Comparison of ENCODE assay signal across 14 cellular contexts in the genomic region with DNA sequence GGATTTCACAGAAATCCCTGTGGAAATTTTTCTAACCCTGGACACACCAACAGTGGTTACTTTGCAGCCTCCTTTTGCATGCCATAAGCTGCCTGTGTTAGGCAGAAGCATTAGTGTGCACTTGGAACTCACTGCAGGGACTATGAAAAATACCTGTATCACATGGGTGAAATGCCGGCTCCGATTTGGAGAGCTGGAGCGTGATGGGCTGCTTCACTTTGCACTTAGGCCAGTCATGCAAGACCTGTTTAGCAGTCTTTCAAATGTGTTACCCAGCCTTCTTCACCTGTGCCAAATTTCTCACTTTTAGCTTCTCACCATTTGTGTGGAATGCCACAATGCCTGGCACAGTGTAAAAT. TPM values are rescaled to one million over a fixed set of nuclear protein-coding genes. Genes with fewer than 3 reads are reported as not detected.
DNase-seq lines count a peak whose midpoint lies in the region; ATAC-seq and TF ChIP-seq lines count a peak whose summit lies in the region.
"Had no signal": no experiment of that assay in that cellular context is flagged by ENCODE, and none has a peak within 500 bp of the region (broad histone marks: within the 10 kb centered on the region; RNA-seq: fewer than 3 reads in every experiment).

No MANE protein-coding gene starts in this region.

- peak overlapping the region; percentile 4 for H3K27ac ChIP-seq in skeletal muscle tissue (ENCODE audit: low read depth, low read length)
- H3K27ac ChIP-seq: ascending aorta had no signal

- no peak overlapping the region for H3K4me3 Mint-ChIP-seq in HFFc6

- H3K36me3 ChIP-seq in adipocyte (ENCODE audit: control insufficient read depth, insufficient read depth, low read length, severe bottlenecking) = peaks cover 34% of the 10 kb centered on the region
- H3K36me3 ChIP-seq in skeletal muscle tissue (ENCODE audit: control insufficient read depth in 3 of 3, insufficient read depth in 3 of 3, low read length in 3 of 3) = peaks cover 11 to 15% (median 14%) of the 10 kb centered on the region in 3 donors
- H3K36me3 ChIP-seq in MG63 = peaks cover 56% of the 10 kb centered on the region

- DNase-seq in HFFc6 = no peak
- DNase-seq in adipocyte (ENCODE audit: low read depth) = no peak
- peak; percentile 56 for DNase-seq in left kidney (ENCODE audit: low read depth, low spot score)
- no peak for DNase-seq in dedifferentiated amniotic fluid mesenchymal stem cell (ENCODE audit: extremely low spot score)
- DNase-seq in 8988T = no peak
- DNase-seq in MG63 = no peak
- DNase-seq: effector memory CD8-positive, alpha-beta T cell; T-helper 9 cell had no signal

- H3K4me1 ChIP-seq in adipocyte (ENCODE audit: control insufficient read depth, insufficient read depth, low read length) = peaks cover 88% of the 10 kb centered on the region
- peaks cover 36 to 43% (median 43%) of the 10 kb centered on the region in 3 donors for H3K4me1 ChIP-seq in skeletal muscle tissue (ENCODE audit: control insufficient read depth in 3 of 3, insufficient read depth in 3 of 3, low read length in 3 of 3)

- H3K4me3 ChIP-seq in adipocyte (ENCODE audit: low read length) (peak overlapping the region; percentile 85), skeletal muscle tissue (ENCODE audit: low read length in 3 of 3) (peak overlapping the region in 1 of 3 donors; percentile 9), MG63 (no peak overlapping the region)

- H3K9ac ChIP-seq in adipocyte (ENCODE audit: low read length) (peak overlapping the region; percentile 77), skeletal muscle tissue (ENCODE audit: low read depth in 1 of 3, low read length in 3 of 3) (peak overlapping the region in 1 of 3 donors; percentile 18)

- H3K9me3 Mint-ChIP-seq in HFFc6 = no peaks in the 10 kb centered on the region
- H3K9me3 Mint-ChIP-seq: effector memory CD8-positive, alpha-beta T cell had no signal

- no peaks in the 10 kb centered on the region for H3K27me3 ChIP-seq in adipocyte (replicated peaks; ENCODE audit: control insufficient read depth, insufficient read depth, low read length)
- no peaks in the 10 kb centered on the region for H3K27me3 ChIP-seq in skeletal muscle tissue (ENCODE audit: control insufficient read depth in 3 of 3, insufficient read depth in 3 of 3, low read length in 3 of 3)
- no peaks in the 10 kb centered on the region for H3K27me3 ChIP-seq in MG63
- H3K27me3 ChIP-seq: ascending aorta had no signal

- ATAC-seq in HG03039 (IDR thresholded peaks at IDR 0.05; ENCODE audit: unreplicated experiment) = no peak
- ATAC-seq: effector memory CD8-positive, alpha-beta T cell had no signal

- H3K36me3 Mint-ChIP-seq in HFFc6 (ENCODE audit: low read depth) = peaks cover 29% of the 10 kb centered on the region

- H3K4me1 Mint-ChIP-seq in HFFc6 (ENCODE audit: low read depth) = peaks cover 89% of the 10 kb centered on the region

- 0 out of 2 replicates have a peak overlapping the region, but pooled peaks have one; percentile 7 for H3K27ac Mint-ChIP-seq in HFFc6

- no peak for TF ChIP-seq CTCF in HFFc6 (IDR thresholded peaks at IDR 0.05)

- H3K9me3 ChIP-seq in adipocyte (ENCODE audit: control insufficient read depth, low read length) (no peaks in the 10 kb centered on the region), skeletal muscle tissue (ENCODE audit: control insufficient read depth in 3 of 3, low read length in 3 of 3) (no peaks in the 10 kb centered on the region), MG63 (no peaks in the 10 kb centered on the region)
- H3K9me3 ChIP-seq: ascending aorta had no signal

- H3K27me3 Mint-ChIP-seq in HFFc6 (ENCODE audit: insufficient read depth) = no peaks in the 10 kb centered on the region; the same call in 1 of the 2 replicates
- H3K27me3 Mint-ChIP-seq: effector memory CD8-positive, alpha-beta T cell had no signal

RNA-seq across cellular contexts. Expression of a gene that starts 11.3 kb away (rescaled TPM):
- 100 to 1,000 TPM; 124 to 156 (median 144) TPM for total RNA-seq in HFFc6 (2021; fragmentation: NEBNext Ultra II Directional; extraction: Animal tissue kit (Norgen Biotek cat#: 25700))
- total RNA-seq in skeletal muscle tissue = 338 TPM
- total RNA-seq in MG63 (2014; rRNA removed; shearing (Covaris generic); ENCODE audit: low replicate concordance) = 204 and 236 TPM in 2 replicates

RNA-seq across cellular contexts. Expression of a gene that starts 26.9 kb away (rescaled TPM):
- total RNA-seq in HFFc6 (2021; fragmentation: NEBNext Ultra II Directional; extraction: Animal tissue kit (Norgen Biotek cat#: 25700)) = under 1 TPM in 1 of 6 experiments, not detected in 5; 0.65 TPM
- total RNA-seq in skeletal muscle tissue = not detected
- not detected in 2 replicates for total RNA-seq in MG63 (2014; rRNA removed; shearing (Covaris generic); ENCODE audit: low replicate concordance)
- total RNA-seq: activated CD8-positive, alpha-beta memory T cell treated with anti-CD3 and anti-CD28 coated beads for 36 hours; ascending aorta; glomerular endothelial cell; lung microvascular endothelial cell had no signal

RNA-seq across cellular contexts. Expression of a gene that starts 46.9 kb away (rescaled TPM):
- total RNA-seq in HFFc6 (2021; fragmentation: NEBNext Ultra II Directional; extraction: Animal tissue kit (Norgen Biotek cat#: 25700)) = 10 to 100 TPM; 89.2 to 99.3 (median 96.4) TPM
- 61.6 TPM for total RNA-seq in skeletal muscle tissue
- 145 and 178 TPM in 2 replicates for total RNA-seq in MG63 (2014; rRNA removed; shearing (Covaris generic); ENCODE audit: low replicate concordance)
